ENCODE assay signal across 3 cellular contexts in the genomic region with DNA sequence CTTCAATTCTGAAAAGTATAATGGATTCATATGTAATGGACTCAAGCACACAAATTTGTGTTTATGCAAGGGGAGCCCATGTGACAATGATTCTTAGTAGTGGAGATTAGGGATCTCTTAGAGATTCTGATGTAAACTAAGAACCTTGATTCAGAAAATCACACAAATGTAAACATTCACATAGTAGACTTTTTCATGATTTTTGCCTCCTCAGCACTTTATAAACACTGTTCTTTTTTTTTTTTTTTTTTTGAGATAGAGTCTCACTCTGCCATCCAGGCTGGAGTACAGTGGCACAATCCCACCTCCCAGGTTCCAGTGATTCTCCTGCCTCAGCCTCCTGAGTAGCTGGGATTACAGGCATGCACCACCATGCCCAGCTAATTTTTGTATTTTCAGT.
TF ChIP-seq lines count a peak whose summit lies in the region.

No MANE protein-coding gene starts in this region.

TF ChIP-seq in HepG2, 621 proteins besides CTCF, POLR2A, EP300 and RAD21:
- TF ChIP-seq MAFF (IDR thresholded peaks at IDR 0.05; ENCODE audit: low read depth, low read length) = peak; percentile 92
- TF ChIP-seq ZSCAN31 (CRISPR knock-in tag; IDR thresholded peaks at IDR 0.05; ENCODE audit: low read depth) = no peak
- TF ChIP-seq FIP1L1 (IDR thresholded peaks at IDR 0.05; ENCODE audit: borderline replicate concordance, insufficient read depth, low read depth, low read length) = no peak
- peak; percentile 93 to 95 for TF ChIP-seq MAFK (conservative IDR thresholded peaks at IDR 0.05 in 1 of 2, IDR thresholded peaks at IDR 0.05 in 1 of 2; ENCODE audit: low read length in 2 of 2)
TF ChIP-seq in HepG2: peak in this region for 2.

TF ChIP-seq in IMR-90, 13 proteins besides CTCF, POLR2A, EP300 and RAD21:
- peak; percentile 92 for TF ChIP-seq MAFK (IDR thresholded peaks at IDR 0.05; ENCODE audit: low read depth, low read length)
- TF ChIP-seq, protein P1, sequence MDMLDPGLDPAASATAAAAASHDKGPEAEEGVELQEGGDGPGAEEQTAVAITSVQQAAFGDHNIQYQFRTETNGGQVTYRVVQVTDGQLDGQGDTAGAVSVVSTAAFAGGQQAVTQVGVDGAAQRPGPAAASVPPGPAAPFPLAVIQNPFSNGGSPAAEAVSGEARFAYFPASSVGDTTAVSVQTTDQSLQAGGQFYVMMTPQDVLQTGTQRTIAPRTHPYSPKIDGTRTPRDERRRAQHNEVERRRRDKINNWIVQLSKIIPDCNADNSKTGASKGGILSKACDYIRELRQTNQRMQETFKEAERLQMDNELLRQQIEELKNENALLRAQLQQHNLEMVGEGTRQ (IDR thresholded peaks at IDR 0.05; ENCODE audit: low read depth, low read length) = no peak

TF ChIP-seq in H1, 55 proteins besides CTCF, POLR2A, EP300 and RAD21:
- no peak for TF ChIP-seq SRF (IDR thresholded peaks at IDR 0.05; ENCODE audit: low read depth, low read length)
- TF ChIP-seq KDM1A (IDR thresholded peaks at IDR 0.05; ENCODE audit: borderline replicate concordance, low read length) = no peak
- TF ChIP-seq MAFK (IDR thresholded peaks at IDR 0.05; ENCODE audit: low read depth, low read length) = peak; percentile 64; the same call in 1 of the 2 replicates
- TF ChIP-seq RBBP5 (IDR thresholded peaks at IDR 0.05; ENCODE audit: borderline replicate concordance, low read depth, low read length) = no peak
- no peak for TF ChIP-seq POU5F1 (IDR thresholded peaks at IDR 0.05; ENCODE audit: low read depth, low read length)
- TF ChIP-seq JUND (IDR thresholded peaks at IDR 0.05; ENCODE audit: low read length) = no peak
- TF ChIP-seq SIRT6 (IDR thresholded peaks at IDR 0.05; ENCODE audit: low read length) = no peak
